ENCODE assay signal across 15 cellular contexts in the genomic region with DNA sequence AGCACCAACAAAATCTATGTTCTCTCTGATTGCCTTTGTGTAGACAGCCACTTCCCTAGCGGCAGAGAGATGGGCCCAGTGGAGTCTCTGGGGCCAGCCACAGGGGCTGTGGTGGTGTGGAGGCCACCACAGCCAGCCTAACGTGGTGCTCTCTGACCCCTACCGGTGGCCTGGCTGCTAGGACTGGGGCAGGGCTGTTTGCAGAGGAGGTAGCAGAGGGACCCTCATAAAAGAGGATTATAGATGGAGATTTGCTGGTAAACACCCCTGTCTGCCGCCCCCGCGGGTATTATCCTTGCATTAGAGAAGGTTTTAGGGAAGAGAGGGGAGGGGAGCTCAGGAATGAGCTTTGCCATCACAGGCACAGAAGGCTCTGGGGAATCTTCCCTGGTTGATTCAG.
"Had no signal": no experiment of that assay in that cellular context is flagged by ENCODE, and none has a peak within 500 bp of the region (broad histone marks: within the 10 kb centered on the region; RNA-seq: fewer than 3 reads in every experiment).

No MANE protein-coding gene starts in this region.

- H3K27me3 ChIP-seq: pancreas, thyroid gland had no signal

- H3K9me3 Mint-ChIP-seq: activated T-helper 1 cell treated with anti-CD3 and anti-CD28 coated beads, Interleukin-12 subunit alpha, Interleukin-12 subunit beta, Interleukin-2, Interleukin-4 antibody, amounts not matched to agents 30 ng/mL and 10 ng/mL and 1 ng/mL, durations not matched to agents 14 hours and 24 hours and 36 hours; dendritic cell treated with granulocyte-macrophage colony-stimulating factor and Interleukin-4, amounts not matched to agents 40 ng/mL and 50 ng/mL, for 4 days; stimulated activated memory B cell treated with anti-CD40 and anti-IgM and Interleukin-4, amounts not matched to agents 10 μg/mL and 1 μg/mL and 100 μg/mL, for 72 hours had no signal

- H3K36me3 Mint-ChIP-seq: stimulated activated memory B cell treated with anti-CD40 and anti-IgM and Interleukin-4, amounts not matched to agents 10 μg/mL and 1 μg/mL and 100 μg/mL, for 72 hours had no signal

- H3K4me1 Mint-ChIP-seq: stimulated activated memory B cell treated with anti-CD40 and anti-IgM and Interleukin-4, amounts not matched to agents 10 μg/mL and 1 μg/mL and 100 μg/mL, for 72 hours had no signal

- ATAC-seq: foreskin keratinocyte; left cardiac atrium; pancreas; stimulated activated memory B cell treated with anti-CD40 and anti-IgM and Interleukin-4, amounts not matched to agents 10 μg/mL and 1 μg/mL and 100 μg/mL, for 72 hours had no signal

- H3K9me3 ChIP-seq: pancreas, thyroid gland had no signal

- H3K4me3 Mint-ChIP-seq: activated T-helper 1 cell treated with anti-CD3 and anti-CD28 coated beads, Interleukin-12 subunit alpha, Interleukin-12 subunit beta, Interleukin-2, Interleukin-4 antibody, amounts not matched to agents 30 ng/mL and 10 ng/mL and 1 ng/mL, durations not matched to agents 14 hours and 24 hours and 36 hours; dendritic cell treated with granulocyte-macrophage colony-stimulating factor and Interleukin-4, amounts not matched to agents 40 ng/mL and 50 ng/mL, for 4 days; stimulated activated memory B cell treated with anti-CD40 and anti-IgM and Interleukin-4, amounts not matched to agents 10 μg/mL and 1 μg/mL and 100 μg/mL, for 72 hours had no signal

- H3K27ac ChIP-seq: foreskin keratinocyte, pancreas, thyroid gland had no signal

- DNase-seq: activated CD4-positive, CD25-positive, alpha-beta regulatory T cell treated with anti-CD3 and anti-CD28 coated beads, Interleukin-2, amount 50 U/mL, for 72 hours; activated naive CD4-positive, alpha-beta T cell; anterior cingulate cortex; effector memory CD4-positive, alpha-beta T cell; foreskin keratinocyte; head of caudate nucleus; left cardiac atrium; midbrain; pancreas; stimulated activated CD4-positive, alpha-beta T cell treated with anti-CD3 and anti-CD28 coated beads, Interleukin-2, amount 100 ng/mL, for 48 hours; thyroid gland had no signal

- H3K4me3 ChIP-seq: lung, pancreas, thyroid gland had no signal

- H3K4me1 ChIP-seq: foreskin keratinocyte had no signal

- H3K36me3 ChIP-seq: pancreas, thyroid gland had no signal

- H3K27ac Mint-ChIP-seq: activated T-helper 1 cell treated with anti-CD3 and anti-CD28 coated beads, Interleukin-12 subunit alpha, Interleukin-12 subunit beta, Interleukin-2, Interleukin-4 antibody, amounts not matched to agents 30 ng/mL and 10 ng/mL and 1 ng/mL, durations not matched to agents 14 hours and 24 hours and 36 hours; dendritic cell treated with granulocyte-macrophage colony-stimulating factor and Interleukin-4, amounts not matched to agents 40 ng/mL and 50 ng/mL, for 4 days; stimulated activated memory B cell treated with anti-CD40 and anti-IgM and Interleukin-4, amounts not matched to agents 10 μg/mL and 1 μg/mL and 100 μg/mL, for 72 hours had no signal
